1 cellular context compared by ENCODE assay signal in the genomic region with DNA sequence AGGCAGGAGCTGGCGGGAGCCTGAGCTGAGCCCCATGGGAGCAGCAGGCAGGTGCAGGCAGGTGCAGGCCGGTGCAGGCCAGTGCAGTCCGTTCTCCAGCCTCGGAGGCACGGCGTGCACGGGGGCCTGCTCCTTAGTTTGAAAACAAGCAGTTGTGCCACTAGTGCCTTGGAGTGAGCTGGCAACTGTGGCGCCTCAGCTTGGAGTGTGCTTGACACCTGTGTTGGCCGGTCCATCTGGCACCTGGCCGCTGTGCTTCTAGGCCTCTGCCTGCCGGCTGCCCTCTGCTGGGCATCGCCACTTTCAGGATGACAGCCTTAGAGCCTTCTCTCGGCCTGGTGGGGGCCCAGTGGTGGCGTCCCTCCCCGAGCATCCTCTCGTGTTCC.
TF ChIP-seq lines count a peak whose summit lies in the region.

No MANE protein-coding gene starts in this region.

TF ChIP-seq in IMR-90, 13 proteins besides CTCF, POLR2A, EP300 and RAD21:
- no peak for TF ChIP-seq BHLHE40 (IDR thresholded peaks at IDR 0.05; ENCODE audit: low read depth, low read length)
- TF ChIP-seq CHD1 (IDR thresholded peaks at IDR 0.05; ENCODE audit: low read depth, low read length): no peak
- no peak for TF ChIP-seq MAFK (IDR thresholded peaks at IDR 0.05; ENCODE audit: low read depth, low read length)
- no peak for TF ChIP-seq MXI1 (IDR thresholded peaks at IDR 0.05; ENCODE audit: borderline replicate concordance, low read depth, low read length)
- no peak for TF ChIP-seq RFX5 (IDR thresholded peaks at IDR 0.05; ENCODE audit: low read depth, low read length)
- no peak for TF ChIP-seq RCOR1 (IDR thresholded peaks at IDR 0.05; ENCODE audit: insufficient replicate concordance, low read length)
- TF ChIP-seq FOS (IDR thresholded peaks at IDR 0.05; ENCODE audit: low read depth, low read length): no peak
- TF ChIP-seq SMC3 (IDR thresholded peaks at IDR 0.05; ENCODE audit: low read depth, low read length): no peak
- TF ChIP-seq, protein P1, sequence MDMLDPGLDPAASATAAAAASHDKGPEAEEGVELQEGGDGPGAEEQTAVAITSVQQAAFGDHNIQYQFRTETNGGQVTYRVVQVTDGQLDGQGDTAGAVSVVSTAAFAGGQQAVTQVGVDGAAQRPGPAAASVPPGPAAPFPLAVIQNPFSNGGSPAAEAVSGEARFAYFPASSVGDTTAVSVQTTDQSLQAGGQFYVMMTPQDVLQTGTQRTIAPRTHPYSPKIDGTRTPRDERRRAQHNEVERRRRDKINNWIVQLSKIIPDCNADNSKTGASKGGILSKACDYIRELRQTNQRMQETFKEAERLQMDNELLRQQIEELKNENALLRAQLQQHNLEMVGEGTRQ (IDR thresholded peaks at IDR 0.05; ENCODE audit: low read depth, low read length): no peak
- TF ChIP-seq, protein P2, sequence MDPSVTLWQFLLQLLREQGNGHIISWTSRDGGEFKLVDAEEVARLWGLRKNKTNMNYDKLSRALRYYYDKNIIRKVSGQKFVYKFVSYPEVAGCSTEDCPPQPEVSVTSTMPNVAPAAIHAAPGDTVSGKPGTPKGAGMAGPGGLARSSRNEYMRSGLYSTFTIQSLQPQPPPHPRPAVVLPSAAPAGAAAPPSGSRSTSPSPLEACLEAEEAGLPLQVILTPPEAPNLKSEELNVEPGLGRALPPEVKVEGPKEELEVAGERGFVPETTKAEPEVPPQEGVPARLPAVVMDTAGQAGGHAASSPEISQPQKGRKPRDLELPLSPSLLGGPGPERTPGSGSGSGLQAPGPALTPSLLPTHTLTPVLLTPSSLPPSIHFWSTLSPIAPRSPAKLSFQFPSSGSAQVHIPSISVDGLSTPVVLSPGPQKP (IDR thresholded peaks at IDR 0.05; ENCODE audit: borderline replicate concordance, low read depth, low read length): no peak
- no peak for TF ChIP-seq MAZ (IDR thresholded peaks at IDR 0.05; ENCODE audit: borderline replicate concordance, low read depth, low read length)
